ENCODE assay signal across 8 cellular contexts in genomic region chr17:1422907-1423306, GRCh38. TPM values are rescaled to one million over a fixed set of nuclear protein-coding genes. Genes with fewer than 3 reads are reported as not detected.
DNase-seq lines count a peak whose midpoint lies in the region; ATAC-seq and TF ChIP-seq lines count a peak whose summit lies in the region.

No MANE protein-coding gene starts in this region.

- H3K79me2 ChIP-seq in osteoblast (ENCODE audit: insufficient read depth, low read length): peaks cover 69% of the 10 kb centered on the region

- H3K4me3 ChIP-seq in esophagus squamous epithelium (no peak overlapping the region), osteoblast (ENCODE audit: insufficient read depth, low read length) (peak overlapping the region; percentile 36)

- H3K4me1 ChIP-seq in esophagus squamous epithelium: peaks cover 0 to 30% (median 18%) of the 10 kb centered on the region in 3 donors
- H3K4me1 ChIP-seq in osteoblast (ENCODE audit: insufficient read depth, low read length): peaks cover 18% of the 10 kb centered on the region

- TF ChIP-seq CTCF in esophagus squamous epithelium (IDR thresholded peaks at IDR 0.05) (no peak), osteoblast (IDR thresholded peaks at IDR 0.05; ENCODE audit: extremely low read depth, low read depth, low read length) (no peak)

- H4K20me1 ChIP-seq in osteoblast (ENCODE audit: insufficient read depth, low read length): peaks cover 66% of the 10 kb centered on the region

- H3K36me3 ChIP-seq in esophagus squamous epithelium: peaks cover 9 to 87% (median 14%) of the 10 kb centered on the region in 3 donors
- H3K36me3 ChIP-seq in osteoblast (ENCODE audit: insufficient read depth, low read length): peaks cover 38% of the 10 kb centered on the region

- H3K27ac ChIP-seq in esophagus squamous epithelium (peak overlapping the region; percentile 49 to 83 (median 74)), osteoblast (ENCODE audit: low read depth, low read length) (peak overlapping the region; percentile 85)

- peak overlapping the region; percentile 65 for H3K4me2 ChIP-seq in osteoblast (ENCODE audit: insufficient read depth, low read length)

- no peak for TF ChIP-seq POLR2A in esophagus squamous epithelium (IDR thresholded peaks at IDR 0.05)

- H3K9me3 ChIP-seq in esophagus squamous epithelium (no peaks in the 10 kb centered on the region), osteoblast (ENCODE audit: low read depth, low read length) (no peaks in the 10 kb centered on the region)

- no peak overlapping the region for H2AFZ ChIP-seq in osteoblast (ENCODE audit: low read length)

- peak; percentile 97 for DNase-seq in Daoy (ENCODE audit: low read depth)
- DNase-seq in RKO (ENCODE audit: low spot score): peak; percentile 92
- no peak for DNase-seq in esophagus squamous epithelium (lab: John Stamatoyannopoulos, UW)
- peak; percentile 97 for DNase-seq in osteoblast (ENCODE audit: insufficient read length, low spot score, missing footprints)
- no peak for DNase-seq in NCI-H1436 (lab: John Stamatoyannopoulos, UW)
- no peak for DNase-seq in NCI-H524 (lab: John Stamatoyannopoulos, UW)

- ATAC-seq in GM21619 (IDR thresholded peaks at IDR 0.05; ENCODE audit: unreplicated experiment): no peak
- no peak for ATAC-seq in HG03139 (IDR thresholded peaks at IDR 0.05; ENCODE audit: unreplicated experiment)

- intact Hi-C loops in esophagus squamous epithelium (cut with DNase I): no loop called here

- WGBS in esophagus squamous epithelium, 2 donors: 29 to 31% methylated on average over 6 to 8 of the region's 8 CpGs

- H3K27me3 ChIP-seq in esophagus squamous epithelium: no peaks in the 10 kb centered on the region
- no peaks in the 10 kb centered on the region for H3K27me3 ChIP-seq in osteoblast (ENCODE audit: insufficient read depth, low read length)

RNA-seq across cellular contexts. Expression of gene YWHAE, which starts 22.9 kb away (rescaled TPM):
- 772 and 1,216 TPM in 2 replicates for total RNA-seq in Daoy (2014; rRNA removed; shearing (Covaris generic))
- total RNA-seq in esophagus squamous epithelium (100 to 1,000 TPM; 505 to 758 (median 567) TPM), osteoblast (401 and 433 TPM in 2 replicates)

RNA-seq across cellular contexts. Expression of gene CRK, which starts 33.1 kb away (rescaled TPM):
- total RNA-seq in Daoy (2014; rRNA removed; shearing (Covaris generic)): 118 and 126 TPM in 2 replicates
- total RNA-seq in esophagus squamous epithelium: 10 to 100 TPM; 33.8 to 59.3 (median 51.2) TPM
- 102 and 109 TPM in 2 replicates for total RNA-seq in osteoblast

Comparison
In these comparisons a context has a peak if more than half of its experiments do, and no peak if none do; other contexts are left out.
1. DNase-seq: peak in Daoy (single experiment), RKO (single experiment) and osteoblast (single experiment); none in esophagus squamous epithelium (single experiment), NCI-H1436 (single experiment) and NCI-H524 (0 of 2).